10 cellular contexts compared by ENCODE assay signal in the genomic region with DNA sequence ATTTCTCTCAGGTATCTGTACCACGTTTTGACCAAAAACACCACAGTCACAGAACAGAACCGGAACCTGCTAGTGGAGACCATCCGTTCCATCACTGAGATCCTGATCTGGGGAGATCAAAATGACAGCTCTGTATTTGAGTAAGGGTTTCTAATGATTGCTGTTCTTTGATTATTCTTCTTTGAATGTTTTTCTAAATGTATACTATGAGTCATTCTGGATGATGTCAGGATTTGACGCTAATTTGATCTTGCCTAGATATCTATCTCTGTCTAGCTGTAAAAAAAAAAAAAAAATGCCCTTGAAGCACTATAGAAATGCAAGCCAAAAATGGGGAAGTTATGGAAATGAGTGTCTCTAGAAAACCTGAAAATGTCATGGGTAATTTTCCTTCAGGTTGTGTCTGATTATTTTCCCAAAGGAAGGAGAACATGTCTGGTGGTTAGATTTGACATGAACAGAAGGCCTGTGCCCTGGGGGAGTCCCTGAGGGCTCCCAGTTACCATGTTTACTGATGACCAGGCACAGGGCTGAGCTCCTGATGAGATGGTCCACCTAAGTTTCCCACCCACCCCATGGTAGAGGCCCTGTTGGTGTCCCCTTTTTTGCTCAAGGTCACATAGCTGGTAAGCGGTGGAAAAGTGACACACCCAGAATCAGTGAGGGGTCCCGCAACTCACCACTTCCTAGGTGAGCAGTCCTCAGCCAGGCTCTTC. TPM values are rescaled to one million over a fixed set of nuclear protein-coding genes. Genes with fewer than 3 reads are reported as not detected.
DNase-seq lines count a peak whose midpoint lies in the region; ATAC-seq and TF ChIP-seq lines count a peak whose summit lies in the region.
"Had no signal": no experiment of that assay in that cellular context is flagged by ENCODE, and none has a peak within 500 bp of the region (broad histone marks: within the 10 kb centered on the region; RNA-seq: fewer than 3 reads in every experiment).

No MANE protein-coding gene starts in this region.

- H3K79me1 ChIP-seq in trophoblast cell (ENCODE audit: low read length), result peaks cover 8% of the 10 kb centered on the region

- H3K27me3 ChIP-seq in OCI-LY3 (ENCODE audit: low read depth, low read length) (no peaks in the 10 kb centered on the region), trophoblast cell (ENCODE audit: insufficient read depth, low read length) (no peaks in the 10 kb centered on the region)
- H3K27me3 ChIP-seq: upper lobe of left lung had no signal

- no peak overlapping the region for H2BK12ac ChIP-seq in trophoblast cell (ENCODE audit: low read length)

- no peak overlapping the region for H3K9ac ChIP-seq in OCI-LY3 (ENCODE audit: low read length)
- H3K9ac ChIP-seq in trophoblast cell (ENCODE audit: low read length), result no peak overlapping the region

- H3K4me2 ChIP-seq in OCI-LY3 (ENCODE audit: low read length) (peak overlapping the region; percentile 40), trophoblast cell (ENCODE audit: low read length) (no peak overlapping the region)

- H3K18ac ChIP-seq in trophoblast cell (ENCODE audit: low read length), result no peak overlapping the region

- H3K4ac ChIP-seq in trophoblast cell (ENCODE audit: low read depth, low read length), result no peak overlapping the region

- no CpG with 5 or more reads among the region's 6 CpGs for WGBS in trophoblast cell (ENCODE audit: extremely low coverage, insufficient coverage, insufficient read length)

- no peak for TF ChIP-seq CTCF in OCI-LY3 (IDR thresholded peaks at IDR 0.05; ENCODE audit: low read depth, low read length)

- no peak overlapping the region for H4K8ac ChIP-seq in trophoblast cell (ENCODE audit: low read depth, low read length)

- H3K23ac ChIP-seq in trophoblast cell (ENCODE audit: low read length), result no peak overlapping the region

- H3K79me2 ChIP-seq in OCI-LY3 (ENCODE audit: low read length), result peaks cover 10% of the 10 kb centered on the region
- no peaks in the 10 kb centered on the region for H3K79me2 ChIP-seq in trophoblast cell (ENCODE audit: control insufficient read depth, insufficient read depth, low read length, poor library complexity)

- H3K9me3 ChIP-seq in OCI-LY3 (ENCODE audit: insufficient read depth, low read length) (no peaks in the 10 kb centered on the region), trophoblast cell (ENCODE audit: insufficient read depth, low read depth, low read length) (no peaks in the 10 kb centered on the region)
- H3K9me3 ChIP-seq: upper lobe of left lung had no signal

- H4K91ac ChIP-seq in trophoblast cell (ENCODE audit: low read depth, low read length), result no peak overlapping the region

- H3K27ac ChIP-seq in OCI-LY3 (ENCODE audit: low read length) (no peak overlapping the region), trophoblast cell (ENCODE audit: low read depth, low read length) (no peak overlapping the region)
- H3K27ac ChIP-seq: upper lobe of left lung had no signal

- H4K12ac ChIP-seq in trophoblast cell (ENCODE audit: low read depth, low read length), result no peak overlapping the region

- no peaks in the 10 kb centered on the region for H3K27me3 Mint-ChIP-seq in activated naive CD8-positive, alpha-beta T cell treated with anti-CD3 and anti-CD28 coated beads, Interleukin-2, amount 50 U/mL, for 24 hours

- peak overlapping the region; percentile 34 for H3K4me3 Mint-ChIP-seq in activated naive CD8-positive, alpha-beta T cell treated with anti-CD3 and anti-CD28 coated beads, Interleukin-2, amount 50 U/mL, for 24 hours

- H3K9me3 Mint-ChIP-seq in activated naive CD8-positive, alpha-beta T cell treated with anti-CD3 and anti-CD28 coated beads, Interleukin-2, amount 50 U/mL, for 24 hours, result no peaks in the 10 kb centered on the region

- H4K20me1 ChIP-seq in OCI-LY3 (ENCODE audit: insufficient read depth, low read length), result no peaks in the 10 kb centered on the region; the same call in 1 of the 2 replicates

- no peak overlapping the region for H2AFZ ChIP-seq in OCI-LY3 (ENCODE audit: low read depth, low read length)
- H2AFZ ChIP-seq in trophoblast cell (ENCODE audit: insufficient read depth, low read length, poor library complexity), result no peak overlapping the region

- H3K36me3 ChIP-seq in OCI-LY3 (replicated peaks; ENCODE audit: low read depth, low read length), result peaks cover 4% of the 10 kb centered on the region
- peaks cover 3 to 6% of the 10 kb centered on the region in 2 experiments for H3K36me3 ChIP-seq in trophoblast cell (ENCODE audit: control insufficient read depth in 1 of 2, insufficient read depth in 2 of 2, low read length in 2 of 2)

- no peak overlapping the region for H3K14ac ChIP-seq in trophoblast cell (ENCODE audit: low read length)

- no peak overlapping the region for H2AK5ac ChIP-seq in trophoblast cell (ENCODE audit: low read length)

- H3K4me1 ChIP-seq in OCI-LY3 (ENCODE audit: low read length), result peaks cover 28% of the 10 kb centered on the region
- H3K4me1 ChIP-seq in trophoblast cell (ENCODE audit: control insufficient read depth in 1 of 2, insufficient read depth in 2 of 2, low read length in 2 of 2), result peaks cover 9 to 29% of the 10 kb centered on the region in 2 experiments

- peak; percentile 61 for ATAC-seq in activated naive CD8-positive, alpha-beta T cell treated with anti-CD3 and anti-CD28 coated beads, Interleukin-2, amount 50 U/mL, for 24 hours
- ATAC-seq in GM19328 (IDR thresholded peaks at IDR 0.05; ENCODE audit: unreplicated experiment), result no peak
- no peak for ATAC-seq in HG02852 (IDR thresholded peaks at IDR 0.05; ENCODE audit: unreplicated experiment)

- peaks cover 62% of the 10 kb centered on the region for H3K4me1 Mint-ChIP-seq in activated naive CD8-positive, alpha-beta T cell treated with anti-CD3 and anti-CD28 coated beads, Interleukin-2, amount 50 U/mL, for 24 hours

- H3K27ac Mint-ChIP-seq in activated naive CD8-positive, alpha-beta T cell treated with anti-CD3 and anti-CD28 coated beads, Interleukin-2, amount 50 U/mL, for 24 hours, result peak overlapping the region; percentile 85

- peaks cover 22% of the 10 kb centered on the region for H3K36me3 Mint-ChIP-seq in activated naive CD8-positive, alpha-beta T cell treated with anti-CD3 and anti-CD28 coated beads, Interleukin-2, amount 50 U/mL, for 24 hours (ENCODE audit: low read depth)

- peak; percentile 52 for DNase-seq in activated CD4-positive, alpha-beta T cell treated with anti-CD3 and anti-CD28 coated beads for 48 hours
- DNase-seq in activated CD4-positive, alpha-beta T cell treated with anti-CD3 and anti-CD28 coated beads, Interleukin-2, amount 50 U/mL, for 1 hour, result no peak
- no peak for DNase-seq in activated naive CD8-positive, alpha-beta T cell treated with anti-CD3 and anti-CD28 coated beads, Interleukin-2, amount 50 U/mL, for 24 hours
- DNase-seq in trophoblast cell (peak; percentile 31 to 52), NCI-H446 treated with DMSO at 0.1 percent for 48 hours (lab: John Stamatoyannopoulos, UW) (no peak)
- DNase-seq: stimulated activated CD4-positive, alpha-beta T cell treated with anti-CD3 and anti-CD28 coated beads, Interleukin-2, amount 100 ng/mL, for 48 hours; upper lobe of left lung had no signal

- H2BK5ac ChIP-seq in trophoblast cell (ENCODE audit: low read depth, low read length, poor library complexity), result no peak overlapping the region

- H2BK120ac ChIP-seq in trophoblast cell (ENCODE audit: insufficient read depth, low read length, poor library complexity), result no peak overlapping the region

- H3K4me3 ChIP-seq in OCI-LY3 (ENCODE audit: low read length) (no peak overlapping the region), trophoblast cell (ENCODE audit: low read depth, low read length) (no peak overlapping the region)
- H3K4me3 ChIP-seq: upper lobe of left lung had no signal

RNA-seq across cellular contexts. Expression of a gene that starts 13.6 kb away (rescaled TPM):
- polyA plus RNA-seq in trophoblast cell (2013), result 12.0 and 12.1 TPM in 2 replicates

RNA-seq across cellular contexts. Expression of a gene that starts 15.7 kb away (rescaled TPM):
- 20.5 and 21.3 TPM in 2 replicates for polyA plus RNA-seq in trophoblast cell (2013)

Comparison
In these comparisons a context has a peak if more than half of its experiments do, and no peak if none do; other contexts are left out.
1. DNase-seq: peak in activated CD4-positive, alpha-beta T cell treated with anti-CD3 and anti-CD28 coated beads for 48 hours (single experiment) and trophoblast cell (2 of 2); none in activated CD4-positive, alpha-beta T cell treated with anti-CD3 and anti-CD28 coated beads, Interleukin-2, amount 50 U/mL, for 1 hour (single experiment), activated naive CD8-positive, alpha-beta T cell treated with anti-CD3 and anti-CD28 coated beads, Interleukin-2, amount 50 U/mL, for 24 hours (single experiment) and NCI-H446 treated with DMSO at 0.1 percent for 48 hours (single experiment).